Comparison of ENCODE assay signal across 8 cellular contexts in the genomic region with DNA sequence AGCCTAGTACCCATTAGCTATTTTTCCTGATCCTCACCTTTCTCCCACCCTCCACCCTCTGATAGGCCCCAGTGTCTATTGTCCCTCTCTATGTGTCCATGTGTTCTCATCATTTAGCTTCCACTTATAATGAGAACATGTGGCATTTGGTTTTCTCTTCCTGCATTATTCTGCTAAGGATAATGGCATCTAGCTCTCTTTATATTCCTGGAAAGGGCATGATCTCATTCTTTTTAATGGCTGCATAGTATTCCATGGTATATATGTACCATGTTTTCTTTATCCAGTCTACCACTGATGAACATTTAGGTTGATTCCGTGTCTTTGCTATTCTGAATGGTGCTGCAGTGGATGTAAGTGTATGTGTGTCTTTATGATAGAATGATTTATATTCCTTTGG.
"Had no signal": no experiment of that assay in that cellular context is flagged by ENCODE, and none has a peak within 500 bp of the region (broad histone marks: within the 10 kb centered on the region; RNA-seq: fewer than 3 reads in every experiment).

No MANE protein-coding gene starts in this region.

- ATAC-seq: HepG2 had no signal

- H3K27ac Mint-ChIP-seq: IgD-negative memory B cell had no signal

- H3K4me3 Mint-ChIP-seq: IgD-negative memory B cell had no signal

- H3K27ac ChIP-seq: HL-60, KMS-11 had no signal

- H3K4me2 ChIP-seq: KMS-11 had no signal

- H3K4me1 Mint-ChIP-seq: IgD-negative memory B cell had no signal

- FAIRE-seq: HepG2, HTR-8/SVneo had no signal

- H3K9ac ChIP-seq: KMS-11 had no signal

- DNase-seq: IMR-90, KBM-7, KG1 had no signal
